In genomic region chr2:223884399-223884798, GRCh38 we compare ENCODE assay signal across 10 cellular contexts. TPM values are rescaled to one million over a fixed set of nuclear protein-coding genes. Genes with fewer than 3 reads are reported as not detected.
DNase-seq lines count a peak whose midpoint lies in the region; ATAC-seq lines count a peak whose summit lies in the region.
"Had no signal": no experiment of that assay in that cellular context is flagged by ENCODE, and none has a peak within 500 bp of the region (broad histone marks: within the 10 kb centered on the region; RNA-seq: fewer than 3 reads in every experiment).

No MANE protein-coding gene starts in this region.

- peak; percentile 79 for ATAC-seq in GM18520 (IDR thresholded peaks at IDR 0.05; ENCODE audit: unreplicated experiment)
- peak; percentile 74 for ATAC-seq in GM21526 (IDR thresholded peaks at IDR 0.05; ENCODE audit: low FRiP score, unreplicated experiment)
- ATAC-seq in HG03378 (IDR thresholded peaks at IDR 0.05; ENCODE audit: unreplicated experiment): peak; percentile 73
- ATAC-seq: lower lobe of right lung had no signal

- peak; percentile 21 for DNase-seq in glomerular visceral epithelial cell (ENCODE audit: extremely low spot score)
- no peak for DNase-seq in RPMI8226
- DNase-seq in dermis blood vessel endothelial cell: no peak
- DNase-seq in effector CD8-positive, alpha-beta T cell (lab: John Stamatoyannopoulos, UW): no peak
- no peak for DNase-seq in activated T-cell treated with anti-CD3 and anti-CD28 coated beads for 4 hours
- DNase-seq: lower lobe of right lung; stimulated activated CD4-positive, alpha-beta T cell treated with anti-CD3 and anti-CD28 coated beads, Interleukin-2, amount 100 ng/mL, for 24 hours had no signal

RNA-seq across cellular contexts. Expression of gene AP1S3, which starts 47.0 kb away (rescaled TPM):
- 1.2 and 4.4 TPM in 2 replicates for total RNA-seq in dermis blood vessel endothelial cell
